In the genomic region with DNA sequence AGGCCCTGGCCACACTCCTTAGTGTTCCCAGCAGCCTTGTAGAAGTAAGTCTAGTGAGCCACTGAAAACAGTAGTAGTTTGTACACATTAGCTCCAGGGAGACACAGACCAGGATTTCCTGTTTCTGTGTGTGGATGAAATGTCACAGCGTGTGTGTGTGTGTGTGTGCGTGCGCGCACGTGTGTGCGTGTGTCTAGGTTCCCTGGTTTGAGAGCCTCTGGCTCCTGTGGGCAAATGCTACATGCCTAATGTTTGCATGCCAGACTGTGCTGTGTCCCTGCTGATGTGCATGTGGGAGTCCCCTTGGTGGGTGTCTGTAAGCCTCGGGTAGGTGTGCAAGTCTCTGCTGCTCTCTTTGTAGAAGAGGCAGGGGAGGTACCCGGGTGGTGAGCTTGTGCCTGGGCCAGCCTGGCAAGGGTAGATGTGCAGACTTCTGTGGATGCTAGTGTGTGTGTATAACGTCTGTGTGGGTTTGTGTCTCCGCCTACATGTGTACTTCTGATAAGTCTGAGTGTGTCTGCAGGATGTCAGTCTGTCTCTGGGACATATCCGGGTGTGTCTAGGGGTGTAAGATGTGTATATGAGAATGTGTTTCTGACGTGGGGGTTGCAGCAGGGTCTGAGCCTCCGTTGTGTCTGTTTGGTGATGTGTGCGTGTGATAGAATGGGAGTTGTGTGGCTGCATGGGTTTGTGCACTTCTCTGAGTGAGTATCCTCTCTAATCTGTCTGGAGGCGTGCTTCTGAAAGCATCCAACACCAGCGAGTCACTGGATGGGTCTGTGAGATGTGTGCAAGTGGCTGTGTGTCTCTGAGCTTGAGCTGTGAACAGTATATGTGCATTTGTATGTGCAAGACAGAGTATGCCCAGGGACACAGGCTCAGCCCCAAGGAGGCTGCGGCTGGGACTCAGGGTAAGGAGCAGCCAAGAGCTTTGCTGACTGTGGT, we compare ENCODE assay signal across 8 cellular contexts.
DNase-seq lines count a peak whose midpoint lies in the region; ATAC-seq and TF ChIP-seq lines count a peak whose summit lies in the region.

No MANE protein-coding gene starts in this region.

- no peak for ATAC-seq in HG03432 (IDR thresholded peaks at IDR 0.05; ENCODE audit: unreplicated experiment)

- DNase-seq in AG10803 (ENCODE audit: low read depth) (peak; percentile 56), NCI-H69 (lab: John Stamatoyannopoulos, UW) (peak; percentile 13), astrocyte of the hippocampus (ENCODE audit: low read depth, low spot score) (peak; percentile 46), medulla oblongata (ENCODE audit: extremely low spot score) (peak; percentile 33), LoVo (ENCODE audit: low spot score) (no peak), kidney glomerular epithelial cell (lab: John Stamatoyannopoulos, UW) (no peak), RPMI8226 (no peak)

- H3K4me3 ChIP-seq in AG10803 (ENCODE audit: low read length) = no peak overlapping the region

- TF ChIP-seq CTCF in AG10803 (conservative IDR thresholded peaks at IDR 0.05; ENCODE audit: low read length) = no peak

Comparison
In these comparisons a context has a peak if more than half of its experiments do, and no peak if none do; other contexts are left out.
1. DNase-seq: peak in AG10803 (single experiment), NCI-H69 (single experiment), astrocyte of the hippocampus (single experiment) and medulla oblongata (single experiment); none in LoVo (single experiment), kidney glomerular epithelial cell (single experiment) and RPMI8226 (single experiment).